21 cellular contexts compared by ENCODE assay signal in genomic region chr12:115199831-115200230, GRCh38.
DNase-seq lines count a peak whose midpoint lies in the region; ATAC-seq and TF ChIP-seq lines count a peak whose summit lies in the region.
"Had no signal": no experiment of that assay in that cellular context is flagged by ENCODE, and none has a peak within 500 bp of the region (broad histone marks: within the 10 kb centered on the region; RNA-seq: fewer than 3 reads in every experiment).

No MANE protein-coding gene starts in this region.

- peak; percentile 32 for DNase-seq in AG09319 (ENCODE audit: extremely low read depth, low read depth)
- DNase-seq in IMR-90 = peak; percentile 80
- DNase-seq in fibroblast of gingiva (ENCODE audit: low read depth) = peak; percentile 77
- DNase-seq in non-pigmented ciliary epithelial cell (ENCODE audit: low read depth) = peak; percentile 17
- DNase-seq in CD8-positive, alpha-beta T cell = no peak
- DNase-seq in GM13977 (ENCODE audit: low spot score) = no peak
- no peak for DNase-seq in stimulated activated CD4-positive, alpha-beta T cell treated with anti-CD3 and anti-CD28 coated beads, Interleukin-4, amount 100 ng/mL, for 1 hour
- DNase-seq: activated CD4-positive, alpha-beta T cell treated with anti-CD3 and anti-CD28 coated beads, Interleukin-2, amount 10 ng/mL, durations not matched to agents 7 days and 5 days; activated naive CD4-positive, alpha-beta T cell treated with anti-CD3 and anti-CD28 coated beads, Interleukin-2, amount 10 ng/mL, durations not matched to agents 7 days and 5 days; BE2C; brain microvascular endothelial cell; GOT3; islet precursor cell; midbrain; NCI-H1092 treated with DMSO at 0.1 percent for 48 hours; NCI-H2171 treated with DMSO at 0.1 percent for 48 hours; retina; substantia nigra had no signal

- no peaks in the 10 kb centered on the region for H3K9me3 Mint-ChIP-seq in CD8-positive, alpha-beta T cell
- H3K9me3 Mint-ChIP-seq: activated CD4-positive, alpha-beta T cell treated with anti-CD3 and anti-CD28 coated beads, Interleukin-2, amount 10 ng/mL, durations not matched to agents 7 days and 5 days; neural progenitor cell had no signal

- CTCF ChIA-PET in IMR-90 (lab: Yijun Ruan, JAX) = interaction anchor here (1.0 kb wide), 1 partner anchor 8 kb away, joined by 4 read pairs; no protein-coding TSS in a partner anchor
- CTCF ChIA-PET in CD8-positive, alpha-beta T cell (lab: Charles Lee) = no interaction called here

- H4K91ac ChIP-seq in IMR-90 (ENCODE audit: insufficient read depth, low read depth, low read length) = no peak overlapping the region

- H3K9ac ChIP-seq in IMR-90 (ENCODE audit: low read depth, low read length) = no peak overlapping the region
- H3K9ac ChIP-seq: KMS-11, neural progenitor cell had no signal

- no peaks in the 10 kb centered on the region for H3K9me3 ChIP-seq in IMR-90 (ENCODE audit: control insufficient read depth, insufficient read depth, low read length)
- no peaks in the 10 kb centered on the region for H3K9me3 ChIP-seq in CD8-positive, alpha-beta T cell (ENCODE audit: low read length)
- H3K9me3 ChIP-seq: BE2C had no signal

- TF ChIP-seq CTCF in AG09319 (IDR thresholded peaks at IDR 0.05; ENCODE audit: low read depth, low read length) (no peak), IMR-90 (conservative IDR thresholded peaks at IDR 0.05; ENCODE audit: low read depth, low read length) (no peak), GM13977 (IDR thresholded peaks at IDR 0.05; ENCODE audit: extremely low read depth, insufficient read depth, missing control alignments) (no peak)
- no peak for TF ChIP-seq CTCF in CD8-positive, alpha-beta T cell (IDR thresholded peaks at IDR 0.05)

- no peak overlapping the region; the same call in 1 of the 2 replicates for H2AK5ac ChIP-seq in IMR-90 (ENCODE audit: low read depth, low read length)

- H3K14ac ChIP-seq in IMR-90 (replicated peaks; ENCODE audit: low read depth, low read length) = no peak overlapping the region

- no peak overlapping the region for H3K4ac ChIP-seq in IMR-90 (ENCODE audit: low read depth, low read length)

- no CpG with 5 or more reads among the region's 1 CpG for WGBS in IMR-90 (ENCODE audit: extremely low coverage in 2 of 2, insufficient read length in 1 of 2), 2 experiments

- no peaks in the 10 kb centered on the region for H4K20me1 ChIP-seq in IMR-90 (ENCODE audit: insufficient read depth, low read length)

- 0 out of 2 replicates have a peak, but pooled peaks cover 2% of the 10 kb centered on the region for H3K9me1 ChIP-seq in IMR-90 (ENCODE audit: insufficient read depth, low read length)

- ATAC-seq in IMR-90 (ENCODE audit: low read depth) (peak; percentile 79), GM21717 (IDR thresholded peaks at IDR 0.05; ENCODE audit: unreplicated experiment) (no peak)
- ATAC-seq in CD8-positive, alpha-beta T cell = no peak

- no TSS peak for BruUV-seq in IMR-90 (replicated peaks; lab: Mats Ljungman, UMichigan)

- H4K8ac ChIP-seq in IMR-90 (ENCODE audit: low read depth in 2 of 2, low read length in 2 of 2) = 0 out of 4 replicates have a peak overlapping the region, but pooled peaks of 1 of the 2 experiments have one; percentile 42

- H3K27me3 ChIP-seq in IMR-90 (ENCODE audit: control insufficient read depth, insufficient read depth, low read length) = no peaks in the 10 kb centered on the region
- no peaks in the 10 kb centered on the region for H3K27me3 ChIP-seq in CD8-positive, alpha-beta T cell (ENCODE audit: insufficient read depth, low read length)
- H3K27me3 ChIP-seq: BE2C, brain microvascular endothelial cell, neural progenitor cell had no signal

- peaks cover 5% of the 10 kb centered on the region for H3K4me1 ChIP-seq in IMR-90 (ENCODE audit: control insufficient read depth, insufficient read depth, low read length)
- no peaks in the 10 kb centered on the region for H3K4me1 ChIP-seq in CD8-positive, alpha-beta T cell (ENCODE audit: insufficient read depth, low read length)
- H3K4me1 ChIP-seq: neural progenitor cell had no signal

- in situ Hi-C loops in IMR-90 (cut with MboI; ENCODE audit: low sequenced_read_pairs) = no loop called here
- in situ Hi-C loops in GM13977 (cut with MboI; ENCODE audit: low pct_unique_long_range_greater_than_20kb, low sequenced_read_pairs, unreplicated experiment) = no loop called here

- H3K27ac Mint-ChIP-seq in CD8-positive, alpha-beta T cell = no peak overlapping the region
- H3K27ac Mint-ChIP-seq: activated CD4-positive, alpha-beta T cell treated with anti-CD3 and anti-CD28 coated beads, Interleukin-2, amount 10 ng/mL, durations not matched to agents 7 days and 5 days; activated naive CD4-positive, alpha-beta T cell treated with anti-CD3 and anti-CD28 coated beads, Interleukin-2, amount 10 ng/mL, durations not matched to agents 7 days and 5 days had no signal

- H3K4me2 ChIP-seq in IMR-90 (ENCODE audit: low read depth, low read length) = no peak overlapping the region
- H3K4me2 ChIP-seq: KMS-11, neural progenitor cell had no signal

- H2BK120ac ChIP-seq in IMR-90 (ENCODE audit: low read depth, low read length) = 0 out of 2 replicates have a peak overlapping the region, but pooled peaks have one; percentile 33

- H3K4me1 Mint-ChIP-seq in CD8-positive, alpha-beta T cell (ENCODE audit: low read depth) = no peaks in the 10 kb centered on the region
- H3K4me1 Mint-ChIP-seq: activated CD4-positive, alpha-beta T cell treated with anti-CD3 and anti-CD28 coated beads, Interleukin-2, amount 10 ng/mL, durations not matched to agents 7 days and 5 days; activated naive CD4-positive, alpha-beta T cell treated with anti-CD3 and anti-CD28 coated beads, Interleukin-2, amount 10 ng/mL, durations not matched to agents 7 days and 5 days had no signal

- H3K27me3 Mint-ChIP-seq in CD8-positive, alpha-beta T cell (ENCODE audit: low read depth) = no peaks in the 10 kb centered on the region
- H3K27me3 Mint-ChIP-seq: activated CD4-positive, alpha-beta T cell treated with anti-CD3 and anti-CD28 coated beads, Interleukin-2, amount 10 ng/mL, durations not matched to agents 7 days and 5 days; activated naive CD4-positive, alpha-beta T cell treated with anti-CD3 and anti-CD28 coated beads, Interleukin-2, amount 10 ng/mL, durations not matched to agents 7 days and 5 days had no signal

- H3K79me1 ChIP-seq in IMR-90 (ENCODE audit: low read depth in 1 of 2, low read length in 2 of 2) = no peaks in the 10 kb centered on the region

- H3K36me3 Mint-ChIP-seq in CD8-positive, alpha-beta T cell = no peaks in the 10 kb centered on the region
- H3K36me3 Mint-ChIP-seq: activated naive CD4-positive, alpha-beta T cell treated with anti-CD3 and anti-CD28 coated beads, Interleukin-2, amount 10 ng/mL, durations not matched to agents 7 days and 5 days; neural progenitor cell had no signal

- H3K4me3 ChIP-seq in IMR-90 (ENCODE audit: insufficient read depth, low read depth, low read length) = no peak overlapping the region
- no peak overlapping the region for H3K4me3 ChIP-seq in CD8-positive, alpha-beta T cell (ENCODE audit: low read depth, low read length)
- H3K4me3 ChIP-seq: neural progenitor cell had no signal

- H4K5ac ChIP-seq in IMR-90 (ENCODE audit: low read depth, low read length) = no peak overlapping the region

- no peak overlapping the region for H2BK20ac ChIP-seq in IMR-90 (ENCODE audit: low read depth, low read length)

- no peak overlapping the region for H3K18ac ChIP-seq in IMR-90 (ENCODE audit: low read depth, low read length)

- no peak overlapping the region for H3K56ac ChIP-seq in IMR-90 (ENCODE audit: extremely low read depth, insufficient read depth, low read length)

- TF ChIP-seq POLR2A in IMR-90 (IDR thresholded peaks at IDR 0.05; ENCODE audit: low read depth, low read length) = no peak

- H3K27ac ChIP-seq in IMR-90 (ENCODE audit: insufficient read depth, low read length) = no peak overlapping the region
- no peak overlapping the region for H3K27ac ChIP-seq in CD8-positive, alpha-beta T cell (ENCODE audit: low read depth, low read length)
- H3K27ac ChIP-seq: brain microvascular endothelial cell, KMS-11, neural progenitor cell had no signal

- intact Hi-C loops in IMR-90 (cut with micrococcal nuclease) = no loop called here
- intact Hi-C loops in CD8-positive, alpha-beta T cell (cut with DNase I, micrococcal nuclease) = no loop called here

- no peak overlapping the region for H3K4me3 Mint-ChIP-seq in CD8-positive, alpha-beta T cell
- H3K4me3 Mint-ChIP-seq: activated CD4-positive, alpha-beta T cell treated with anti-CD3 and anti-CD28 coated beads, Interleukin-2, amount 10 ng/mL, durations not matched to agents 7 days and 5 days; activated naive CD4-positive, alpha-beta T cell treated with anti-CD3 and anti-CD28 coated beads, Interleukin-2, amount 10 ng/mL, durations not matched to agents 7 days and 5 days; neural progenitor cell had no signal

- no peak overlapping the region for H2BK15ac ChIP-seq in IMR-90 (ENCODE audit: low read depth, low read length)

- no peak overlapping the region for H2AFZ ChIP-seq in IMR-90 (replicated peaks; ENCODE audit: low read length, poor library complexity)
- H2AFZ ChIP-seq: neural progenitor cell had no signal

- H3K36me3 ChIP-seq in IMR-90 (ENCODE audit: control insufficient read depth, insufficient read depth, low read length) = no peaks in the 10 kb centered on the region
- H3K36me3 ChIP-seq in CD8-positive, alpha-beta T cell (ENCODE audit: insufficient read depth, low read length) = no peaks in the 10 kb centered on the region
- H3K36me3 ChIP-seq: BE2C, brain microvascular endothelial cell, neural progenitor cell had no signal

- no peak overlapping the region for H2AK9ac ChIP-seq in IMR-90 (replicated peaks; ENCODE audit: low read depth, low read length, poor library complexity)

- dilution Hi-C loops in IMR-90 (cut with HindIII; ENCODE audit: low sequenced_read_pairs, unreplicated experiment) = no loop called here

- no peak for TF ChIP-seq RAD21 in IMR-90 (IDR thresholded peaks at IDR 0.05; ENCODE audit: low read length)

- no peak overlapping the region for H2BK5ac ChIP-seq in IMR-90 (ENCODE audit: low read depth, low read length, poor library complexity, severe bottlenecking)

- H3K23ac ChIP-seq in IMR-90 (ENCODE audit: low read depth, low read length) = no peak overlapping the region

- POLR2A ChIA-PET in IMR-90 (lab: Charles Lee; ENCODE audit: unreplicated experiment) = no interaction called here
- POLR2A ChIA-PET in CD8-positive, alpha-beta T cell (lab: Charles Lee) = no interaction called here

TF ChIP-seq in IMR-90, 13 proteins besides CTCF, POLR2A, EP300 and RAD21:
- peak; percentile 81 for TF ChIP-seq CEBPB (IDR thresholded peaks at IDR 0.05; ENCODE audit: low read depth, low read length)
- no peak for TF ChIP-seq MAFK (IDR thresholded peaks at IDR 0.05; ENCODE audit: low read depth, low read length)

Comparison
In these comparisons a context has a peak if more than half of its experiments do, and no peak if none do; other contexts are left out.
1. DNase-seq: peak in AG09319 (single experiment), IMR-90 (single experiment), fibroblast of gingiva (single experiment) and non-pigmented ciliary epithelial cell (single experiment); none in CD8-positive, alpha-beta T cell (0 of 7), GM13977 (single experiment) and stimulated activated CD4-positive, alpha-beta T cell treated with anti-CD3 and anti-CD28 coated beads, Interleukin-4, amount 100 ng/mL, for 1 hour (single experiment).